ENCODE assay signal across 1 cellular context in the genomic region with DNA sequence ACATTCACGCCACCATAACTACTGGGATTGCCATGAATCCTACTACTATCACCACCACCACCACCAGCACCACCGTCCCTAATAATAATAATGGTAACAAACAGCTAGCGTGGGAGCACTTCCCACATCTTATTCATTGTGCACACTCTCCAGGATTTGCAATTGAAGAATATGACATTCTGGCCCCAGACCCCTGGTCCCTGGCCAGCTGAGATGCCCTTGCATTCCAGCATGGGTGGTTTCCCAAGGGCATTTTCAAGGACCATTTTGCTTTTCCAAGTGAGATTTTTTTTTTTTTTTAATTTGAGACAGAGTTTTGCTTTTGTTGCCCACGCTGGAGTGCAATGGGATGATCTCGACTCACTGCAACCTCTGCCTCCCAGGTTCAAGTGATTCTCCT.
A peak's percentile ranks its signal among the peaks of the same experiment; 100 is the strongest.
TF ChIP-seq lines count a peak whose summit lies in the region.

No MANE protein-coding gene starts in this region.

TF ChIP-seq in HEK293, 187 proteins besides CTCF, POLR2A, EP300 and RAD21 (continued from another document):
- TF ChIP-seq ZNF26 (tag by site-specific recombination; IDR thresholded peaks at IDR 0.05): peak; percentile 58; the same call in 1 of the 2 replicates
- TF ChIP-seq ZBTB17 (tag by site-specific recombination; IDR thresholded peaks at IDR 0.05): no peak
- TF ChIP-seq ZNF777 (tag by site-specific recombination; IDR thresholded peaks at IDR 0.05; ENCODE audit: borderline replicate concordance): no peak
